ENCODE assay signal across 12 cellular contexts in genomic region chr10:32148864-32149256, GRCh38.
DNase-seq lines count a peak whose midpoint lies in the region; ATAC-seq lines count a peak whose summit lies in the region.
"Had no signal": no experiment of that assay in that cellular context is flagged by ENCODE, and none has a peak within 500 bp of the region (broad histone marks: within the 10 kb centered on the region; RNA-seq: fewer than 3 reads in every experiment).

No MANE protein-coding gene starts in this region.

- no peaks in the 10 kb centered on the region for H3K27me3 Mint-ChIP-seq in activated CD4-positive, alpha-beta T cell treated with anti-CD3 and anti-CD28 coated beads, Interleukin-2, amount 10 ng/mL, durations not matched to agents 24 days and 14 days
- H3K27me3 Mint-ChIP-seq in activated naive CD4-positive, alpha-beta T cell treated with anti-CD3 and anti-CD28 coated beads for 36 hours (ENCODE audit: low read depth) = no peaks in the 10 kb centered on the region

- H3K36me3 ChIP-seq in stomach smooth muscle (ENCODE audit: control insufficient read depth in 2 of 2, insufficient read depth in 2 of 2, low read length in 2 of 2) = no peaks in the 10 kb centered on the region

- peaks cover 34% of the 10 kb centered on the region for H3K4me1 Mint-ChIP-seq in activated CD4-positive, alpha-beta T cell treated with anti-CD3 and anti-CD28 coated beads, Interleukin-2, amount 10 ng/mL, durations not matched to agents 24 days and 14 days
- peaks cover 21% of the 10 kb centered on the region for H3K4me1 Mint-ChIP-seq in activated naive CD4-positive, alpha-beta T cell treated with anti-CD3 and anti-CD28 coated beads for 36 hours (ENCODE audit: low read depth)

- H3K9me3 ChIP-seq in stomach smooth muscle (ENCODE audit: control insufficient read depth in 2 of 2, low read length in 2 of 2) = no peaks in the 10 kb centered on the region
- H3K9me3 ChIP-seq: A549 had no signal

- H3K27ac Mint-ChIP-seq in activated CD4-positive, alpha-beta T cell treated with anti-CD3 and anti-CD28 coated beads, Interleukin-2, amount 10 ng/mL, durations not matched to agents 24 days and 14 days = peak overlapping the region; percentile 94
- no peak overlapping the region for H3K27ac Mint-ChIP-seq in activated naive CD4-positive, alpha-beta T cell treated with anti-CD3 and anti-CD28 coated beads for 36 hours

- peak overlapping the region; percentile 76 for H3K4me3 Mint-ChIP-seq in activated CD4-positive, alpha-beta T cell treated with anti-CD3 and anti-CD28 coated beads, Interleukin-2, amount 10 ng/mL, durations not matched to agents 24 days and 14 days
- H3K4me3 Mint-ChIP-seq in activated naive CD4-positive, alpha-beta T cell treated with anti-CD3 and anti-CD28 coated beads for 36 hours = no peak overlapping the region

- ATAC-seq in HG03342 (IDR thresholded peaks at IDR 0.05; ENCODE audit: unreplicated experiment) = peak; percentile 13

- peak overlapping the region; percentile 35 to 59 for H3K4me3 ChIP-seq in stomach smooth muscle (ENCODE audit: low read length in 2 of 2)
- H3K4me3 ChIP-seq: A549, lung had no signal

- CTCF ChIA-PET in activated naive CD4-positive, alpha-beta T cell treated with anti-CD3 and anti-CD28 coated beads for 36 hours (lab: Charles Lee) = no interaction called here

- peaks cover 6% of the 10 kb centered on the region for H3K9me3 Mint-ChIP-seq in activated CD4-positive, alpha-beta T cell treated with anti-CD3 and anti-CD28 coated beads, Interleukin-2, amount 10 ng/mL, durations not matched to agents 24 days and 14 days
- peaks cover 7% of the 10 kb centered on the region for H3K9me3 Mint-ChIP-seq in activated naive CD4-positive, alpha-beta T cell treated with anti-CD3 and anti-CD28 coated beads for 36 hours

- H3K27ac ChIP-seq in epithelial cell of prostate (peak overlapping the region; percentile 91), stomach smooth muscle (ENCODE audit: low read length) (peak overlapping the region; percentile 67)

- intact Hi-C loops in activated CD4-positive, alpha-beta T cell treated with anti-CD3 and anti-CD28 coated beads, Interleukin-2, amount 10 ng/mL, durations not matched to agents 24 days and 14 days (cut with micrococcal nuclease) = loop anchor here (1.0 to 2.0 kb wide), 4 partner anchors 93 to 297 kb away; partner anchors contain the start of genes CCDC7 and KIF5B
- intact Hi-C loops in activated naive CD4-positive, alpha-beta T cell treated with anti-CD3 and anti-CD28 coated beads for 36 hours (cut with micrococcal nuclease) = loop anchor here (1.0 kb wide), 1 partner anchor 95 kb away; no protein-coding TSS in a partner anchor

- peaks cover 4% of the 10 kb centered on the region for H3K36me3 Mint-ChIP-seq in activated CD4-positive, alpha-beta T cell treated with anti-CD3 and anti-CD28 coated beads, Interleukin-2, amount 10 ng/mL, durations not matched to agents 24 days and 14 days (ENCODE audit: low read depth)
- peaks cover 2% of the 10 kb centered on the region for H3K36me3 Mint-ChIP-seq in activated naive CD4-positive, alpha-beta T cell treated with anti-CD3 and anti-CD28 coated beads for 36 hours (ENCODE audit: low read depth)

- no peak for DNase-seq in activated CD4-positive, alpha-beta T cell treated with anti-CD3 and anti-CD28 coated beads, Interleukin-2, amount 10 ng/mL, durations not matched to agents 24 days and 14 days
- DNase-seq in activated CD4-positive, alpha-beta T cell treated with anti-CD3 and anti-CD28 coated beads, Interleukin-2, amount 50 U/mL, for 48 hours = no peak
- no peak for DNase-seq in epithelial cell of prostate (ENCODE audit: low read depth, low spot score)
- DNase-seq in putamen (ENCODE audit: low spot score) = no peak
- no peak for DNase-seq in activated naive CD4-positive, alpha-beta T cell treated with anti-CD3 and anti-CD28 coated beads for 36 hours
- DNase-seq in inferior parietal cortex (ENCODE audit: extremely low spot score) = no peak
- DNase-seq: NCI-H1105 treated with DMSO at 0.1 percent for 48 hours, SHP77 had no signal

- H3K27me3 ChIP-seq in stomach smooth muscle (ENCODE audit: control insufficient read depth in 1 of 2, insufficient read depth in 2 of 2, low read length in 2 of 2) = no peaks in the 10 kb centered on the region

- peak overlapping the region; percentile 56 to 62 for H3K9ac ChIP-seq in stomach smooth muscle (ENCODE audit: low read length in 2 of 2)

- H3K4me1 ChIP-seq in stomach smooth muscle (ENCODE audit: control insufficient read depth, insufficient read depth, low read length) = peaks cover 9% of the 10 kb centered on the region
